In genomic region chr7:89517815-89518214, GRCh38 we compare ENCODE assay signal across 24 cellular contexts.
DNase-seq lines count a peak whose midpoint lies in the region; ATAC-seq, FAIRE-seq and TF ChIP-seq lines count a peak whose summit lies in the region.
"Had no signal": no experiment of that assay in that cellular context is flagged by ENCODE, and none has a peak within 500 bp of the region (broad histone marks: within the 10 kb centered on the region; RNA-seq: fewer than 3 reads in every experiment).

No MANE protein-coding gene starts in this region.

- TF ChIP-seq POLR2A in HepG2 (IDR thresholded peaks at IDR 0.05; ENCODE audit: insufficient read depth in 1 of 2, low read depth in 2 of 2, low read length in 2 of 2) = no peak
- TF ChIP-seq POLR2A in right lobe of liver (IDR thresholded peaks at IDR 0.05) = no peak
- TF ChIP-seq POLR2A in IMR-90 (IDR thresholded peaks at IDR 0.05; ENCODE audit: low read depth, low read length) = no peak

- H3K9me3 ChIP-seq in HepG2 (ENCODE audit: low read length) = peaks cover 32% of the 10 kb centered on the region
- H3K9me3 ChIP-seq in right lobe of liver = no peaks in the 10 kb centered on the region
- peaks cover 6% of the 10 kb centered on the region for H3K9me3 ChIP-seq in IMR-90 (ENCODE audit: control insufficient read depth, insufficient read depth, low read length)
- H3K9me3 ChIP-seq: BE2C, BLaER1 had no signal

- no peak overlapping the region for H4K5ac ChIP-seq in IMR-90 (ENCODE audit: low read depth, low read length)

- H2BK15ac ChIP-seq in IMR-90 (ENCODE audit: low read depth, low read length) = no peak overlapping the region

- no peak overlapping the region for H3K56ac ChIP-seq in IMR-90 (ENCODE audit: extremely low read depth, insufficient read depth, low read length)

- H3K4me3 ChIP-seq in HepG2 (replicated peaks in 1 of 3; ENCODE audit: insufficient read depth in 1 of 3, low read depth in 2 of 3, low read length in 3 of 3) (no peak overlapping the region), right lobe of liver (no peak overlapping the region), IMR-90 (ENCODE audit: insufficient read depth, low read depth, low read length) (no peak overlapping the region)
- H3K4me3 ChIP-seq: BLaER1, GM12878 had no signal

- WGBS in HepG2 (ENCODE audit: low lambda C conversion rate) = no CpG with 5 or more reads among the region's 1 CpG
- 20% methylated on average over 1 of the region's 1 CpG for WGBS in right lobe of liver (ENCODE audit: insufficient coverage, low coverage, low lambda C conversion rate, missing lambda C conversion rate)
- WGBS in IMR-90 (ENCODE audit: extremely low coverage in 2 of 2, insufficient read length in 1 of 2), 2 experiments = no CpG with 5 or more reads among the region's 1 CpG

- H2AK9ac ChIP-seq in IMR-90 (replicated peaks; ENCODE audit: low read depth, low read length, poor library complexity) = no peak overlapping the region

- H4K20me1 ChIP-seq in HepG2 (ENCODE audit: insufficient read depth, low read length) = no peaks in the 10 kb centered on the region
- H4K20me1 ChIP-seq in IMR-90 (ENCODE audit: insufficient read depth, low read length) = no peaks in the 10 kb centered on the region
- H4K20me1 ChIP-seq: BLaER1 had no signal

- H3K14ac ChIP-seq in IMR-90 (replicated peaks; ENCODE audit: low read depth, low read length) = no peak overlapping the region

- dilution Hi-C loops in IMR-90 (cut with HindIII; ENCODE audit: low sequenced_read_pairs, unreplicated experiment) = no loop called here

- no peak overlapping the region for H3K4ac ChIP-seq in IMR-90 (ENCODE audit: low read depth, low read length)

- no peaks in the 10 kb centered on the region for H3K79me2 ChIP-seq in HepG2 (ENCODE audit: insufficient read depth, low read length)

- CTCF ChIA-PET in HepG2 (lab: Yijun Ruan, JAX; ENCODE audit: low intra/inter-chr PET ratio, low total read pairs) (no interaction called here), IMR-90 (lab: Yijun Ruan, JAX) (no interaction called here)

- H3K23ac ChIP-seq in IMR-90 (ENCODE audit: low read depth, low read length) = no peak overlapping the region

- H3K4me2 ChIP-seq in HepG2 (ENCODE audit: low read depth, low read length) (no peak overlapping the region), IMR-90 (ENCODE audit: low read depth, low read length) (no peak overlapping the region)
- H3K4me2 ChIP-seq: BLaER1 had no signal

- no peak overlapping the region for H2AK5ac ChIP-seq in IMR-90 (ENCODE audit: low read depth, low read length)

- no peak for ATAC-seq in HepG2
- no peak for ATAC-seq in right lobe of liver
- no peak for ATAC-seq in IMR-90 (ENCODE audit: low read depth)
- ATAC-seq in HG03025 (IDR thresholded peaks at IDR 0.05; ENCODE audit: low FRiP score, unreplicated experiment) = no peak
- ATAC-seq: GM12878 had no signal

- TF ChIP-seq EP300 in HepG2 (IDR thresholded peaks at IDR 0.05; ENCODE audit: low read depth in 2 of 2, low read length in 2 of 2) = no peak
- TF ChIP-seq EP300 in HepG2 (CRISPR knock-in tag; IDR thresholded peaks at IDR 0.05; ENCODE audit: borderline replicate concordance) = no peak

- no peak for TF ChIP-seq CTCF in HepG2 (CRISPR knock-in tag; IDR thresholded peaks at IDR 0.05)
- no peak for TF ChIP-seq CTCF in right lobe of liver (IDR thresholded peaks at IDR 0.05)
- TF ChIP-seq CTCF in IMR-90 (conservative IDR thresholded peaks at IDR 0.05; ENCODE audit: low read depth, low read length) = no peak

- no peak for DNase-seq in HepG2 (ENCODE audit: low spot score)
- DNase-seq in right lobe of liver = no peak
- no peak for DNase-seq in IMR-90
- no peak for DNase-seq in NCI-H1694 treated with DMSO at 0.1 percent for 48 hours (lab: John Stamatoyannopoulos, UW)
- DNase-seq: ACHN; BE2C; C1 segment of cervical spinal cord; CD4-positive, alpha-beta memory T cell; CD4-positive, CD25-positive, alpha-beta regulatory T cell; CD8-positive, alpha-beta memory T cell; COR-L47; DMS 273 treated with DMSO at 0.1 percent for 48 hours; DMS153; DMS53; DMS79; DND-41; EL; GDM1 had no signal

- no peak overlapping the region for H2BK5ac ChIP-seq in IMR-90 (ENCODE audit: low read depth, low read length, poor library complexity, severe bottlenecking)

- H3K36me3 ChIP-seq in HepG2 (replicated peaks in 1 of 2; ENCODE audit: control insufficient read depth in 1 of 2, insufficient read depth in 2 of 2, low read length in 2 of 2) = no peaks in the 10 kb centered on the region
- no peaks in the 10 kb centered on the region for H3K36me3 ChIP-seq in right lobe of liver
- H3K36me3 ChIP-seq in IMR-90 (ENCODE audit: control insufficient read depth, insufficient read depth, low read length) = no peaks in the 10 kb centered on the region
- H3K36me3 ChIP-seq: BE2C, BLaER1 had no signal

- H4K91ac ChIP-seq in IMR-90 (ENCODE audit: insufficient read depth, low read depth, low read length) = no peak overlapping the region

- H2AFZ ChIP-seq in HepG2 (ENCODE audit: low read length) (no peak overlapping the region), IMR-90 (replicated peaks; ENCODE audit: low read length, poor library complexity) (no peak overlapping the region)

- no peaks in the 10 kb centered on the region for H3K9me1 ChIP-seq in IMR-90 (ENCODE audit: insufficient read depth, low read length)

- no peak for TF ChIP-seq RAD21 in HepG2 (CRISPR knock-in tag; IDR thresholded peaks at IDR 0.05)
- TF ChIP-seq RAD21 in IMR-90 (IDR thresholded peaks at IDR 0.05; ENCODE audit: low read length) = no peak

- BruUV-seq in HepG2 (replicated peaks; lab: Mats Ljungman, UMichigan) (no TSS peak), IMR-90 (replicated peaks; lab: Mats Ljungman, UMichigan) (no TSS peak)

- no peak overlapping the region for H3K27ac ChIP-seq in HepG2 (ENCODE audit: extremely low read length, insufficient read depth, low read length)
- no peak overlapping the region for H3K27ac ChIP-seq in right lobe of liver
- H3K27ac ChIP-seq in IMR-90 (ENCODE audit: insufficient read depth, low read length) = no peak overlapping the region
- H3K27ac ChIP-seq: 22Rv1, BLaER1 had no signal

- H3K27me3 ChIP-seq in HepG2 (ENCODE audit: control insufficient read depth in 1 of 2, insufficient read depth in 2 of 2, low read length in 2 of 2) (no peaks in the 10 kb centered on the region), right lobe of liver (no peaks in the 10 kb centered on the region), IMR-90 (ENCODE audit: control insufficient read depth, insufficient read depth, low read length) (no peaks in the 10 kb centered on the region)
- H3K27me3 ChIP-seq: BE2C, BLaER1 had no signal

- no peak for FAIRE-seq in HepG2 (lab: Jason Lieb, UNC)
- FAIRE-seq: GM12878, GM12892, GM18507 had no signal

- H2BK20ac ChIP-seq in IMR-90 (ENCODE audit: low read depth, low read length) = no peak overlapping the region

- intact Hi-C loops in HepG2 (cut with micrococcal nuclease; ENCODE audit: unreplicated experiment) (no loop called here), right lobe of liver (cut with DNase I) (no loop called here), IMR-90 (cut with micrococcal nuclease) (no loop called here)

- H3K9ac ChIP-seq in HepG2 (ENCODE audit: insufficient read depth, low read depth, low read length) (no peak overlapping the region), IMR-90 (ENCODE audit: low read depth, low read length) (no peak overlapping the region)
- H3K9ac ChIP-seq: BLaER1 had no signal

- no peaks in the 10 kb centered on the region for H3K4me1 ChIP-seq in HepG2 (ENCODE audit: insufficient read depth, low read length)
- no peaks in the 10 kb centered on the region for H3K4me1 ChIP-seq in right lobe of liver
- no peaks in the 10 kb centered on the region for H3K4me1 ChIP-seq in IMR-90 (ENCODE audit: control insufficient read depth, insufficient read depth, low read length)
- H3K4me1 ChIP-seq: BE2C, BLaER1 had no signal

- H2BK120ac ChIP-seq in IMR-90 (ENCODE audit: low read depth, low read length) = no peak overlapping the region

- in situ Hi-C loops in HepG2 (cut with HindIII; ENCODE audit: extremely low pct_ligation_motif_present, low pct_unique_long_range_greater_than_20kb) = no loop called here
- in situ Hi-C loops in IMR-90 (cut with MboI; ENCODE audit: low sequenced_read_pairs) = no loop called here

- H3K79me1 ChIP-seq in IMR-90 (ENCODE audit: low read depth in 1 of 2, low read length in 2 of 2) = no peaks in the 10 kb centered on the region

- no peak overlapping the region for H4K8ac ChIP-seq in IMR-90 (ENCODE audit: low read depth in 2 of 2, low read length in 2 of 2)

- no peak overlapping the region for H3K18ac ChIP-seq in IMR-90 (ENCODE audit: low read depth, low read length)

- POLR2A ChIA-PET in HepG2 (lab: Yijun Ruan, JAX) = no interaction called here
- POLR2A ChIA-PET in IMR-90 (lab: Charles Lee; ENCODE audit: unreplicated experiment) = no interaction called here

TF ChIP-seq in HepG2, 621 proteins besides CTCF, POLR2A, EP300 and RAD21 (continues in another document):
- no peak for TF ChIP-seq THYN1 (CRISPR knock-in tag; IDR thresholded peaks at IDR 0.05; ENCODE audit: borderline replicate concordance, low read depth)
- no peak for TF ChIP-seq TGIF2 (CRISPR knock-in tag; IDR thresholded peaks at IDR 0.05)

TF ChIP-seq in IMR-90, 13 proteins besides CTCF, POLR2A, EP300 and RAD21:
- TF ChIP-seq NFE2L2 (IDR thresholded peaks at IDR 0.05; ENCODE audit: low read depth, low read length) = no peak
- TF ChIP-seq RFX5 (IDR thresholded peaks at IDR 0.05; ENCODE audit: low read depth, low read length) = no peak
- TF ChIP-seq MAFK (IDR thresholded peaks at IDR 0.05; ENCODE audit: low read depth, low read length) = peak; percentile 41; the same call in 1 of the 2 replicates
